Comparison of ENCODE assay signal across 21 cellular contexts in genomic region chr6:143607168-143607567, GRCh38.
"Had no signal": no experiment of that assay in that cellular context is flagged by ENCODE, and none has a peak within 500 bp of the region (broad histone marks: within the 10 kb centered on the region; RNA-seq: fewer than 3 reads in every experiment).

No MANE protein-coding gene starts in this region.

- DNase-seq: activated B cell treated with CpG ODN at 0.5 μM for 24 hours; activated CD4-positive, alpha-beta memory T cell treated with anti-CD3 and anti-CD28 coated beads for 36 hours; activated CD4-positive, alpha-beta T cell treated with anti-CD3 and anti-CD28 coated beads for 48 hours; activated CD8-positive, alpha-beta memory T cell treated with anti-CD3 and anti-CD28 coated beads, Interleukin-2, amount 10 ng/mL, durations not matched to agents 7 days and 5 days; activated gamma-delta T cell treated with Interleukin-2 at 50 U/mL for 16 hours; activated T-cell treated with anti-CD3 and anti-CD28 coated beads for 4 hours; dorsolateral prefrontal cortex; endodermal cell; foreskin fibroblast; heart right ventricle; lower lobe of right lung; naive thymus-derived CD8-positive, alpha-beta T cell; posterior cingulate gyrus; sigmoid colon; SK-N-SH; stimulated activated CD4-positive, alpha-beta T cell treated with anti-CD3 and anti-CD28 coated beads, Interleukin-2, amount 100 ng/mL, for 48 hours; stimulated activated CD8-positive, alpha-beta memory T cell treated with anti-CD3 and anti-CD28 coated beads, Interleukin-4, amount 100 ng/mL, for 48 hours; stimulated activated naive CD4-positive, alpha-beta T cell treated with Interleukin-2 at 50 U/mL for 16 hours; substantia nigra; thyroid gland had no signal

- H3K9ac ChIP-seq: neural progenitor cell, SK-N-SH had no signal

- H3K4me3 ChIP-seq: heart right ventricle, lower lobe of right lung, neural progenitor cell, sigmoid colon, thyroid gland had no signal

- H3K9me3 ChIP-seq: heart right ventricle, lower lobe of right lung, sigmoid colon, SK-N-SH, thyroid gland had no signal

- H3K27me3 ChIP-seq: heart right ventricle, neural progenitor cell, sigmoid colon, thyroid gland had no signal

- H3K9me2 ChIP-seq: SK-N-SH had no signal

- H2AFZ ChIP-seq: neural progenitor cell had no signal

- H3K4me2 ChIP-seq: SK-N-SH had no signal

- ATAC-seq: activated CD8-positive, alpha-beta memory T cell treated with anti-CD3 and anti-CD28 coated beads, Interleukin-2, amount 10 ng/mL, durations not matched to agents 7 days and 5 days; lower lobe of right lung; naive thymus-derived CD8-positive, alpha-beta T cell had no signal

- H3K36me3 ChIP-seq: heart right ventricle, lower lobe of right lung, neural progenitor cell, sigmoid colon, thyroid gland had no signal

- H3K27ac ChIP-seq: heart right ventricle, lower lobe of right lung, neural progenitor cell, sigmoid colon, thyroid gland had no signal
